In genomic region chr1:115466433-115466832, GRCh38 we compare ENCODE assay signal across 19 cellular contexts.
DNase-seq lines count a peak whose midpoint lies in the region; ATAC-seq, FAIRE-seq and TF ChIP-seq lines count a peak whose summit lies in the region.
"Had no signal": no experiment of that assay in that cellular context is flagged by ENCODE, and none has a peak within 500 bp of the region (broad histone marks: within the 10 kb centered on the region; RNA-seq: fewer than 3 reads in every experiment).

No MANE protein-coding gene starts in this region.

- peak; percentile 11 for TF ChIP-seq CTCF in epithelial cell of esophagus (IDR thresholded peaks at IDR 0.05; ENCODE audit: insufficient read depth, low read depth, low read length, missing control alignments)
- TF ChIP-seq CTCF in pancreas (IDR thresholded peaks at IDR 0.05), result no peak

- no peak overlapping the region for H3K4me2 ChIP-seq in trophoblast cell (ENCODE audit: low read length)
- H3K4me2 ChIP-seq: KMS-11 had no signal

- FAIRE-seq in pancreas (lab: Jason Lieb, UNC), result no peak
- FAIRE-seq: endothelial cell of umbilical vein had no signal

- H3K14ac ChIP-seq in trophoblast cell (ENCODE audit: low read length), result peak overlapping the region; percentile 2

- H3K23ac ChIP-seq in trophoblast cell (ENCODE audit: low read length), result no peak overlapping the region

- no peak overlapping the region for H4K12ac ChIP-seq in trophoblast cell (ENCODE audit: low read depth, low read length)

- no peak overlapping the region for H3K4ac ChIP-seq in trophoblast cell (ENCODE audit: low read depth, low read length)

- H2BK12ac ChIP-seq in trophoblast cell (ENCODE audit: low read length), result peak overlapping the region; percentile 33

- H3K27ac ChIP-seq in trophoblast cell (ENCODE audit: low read depth, low read length), result no peak overlapping the region
- H3K27ac ChIP-seq in pancreas, result no peak overlapping the region
- H3K27ac ChIP-seq: heart right ventricle, KMS-11, upper lobe of left lung had no signal

- H3K9ac ChIP-seq in trophoblast cell (ENCODE audit: low read length), result no peak overlapping the region
- H3K9ac ChIP-seq: KMS-11 had no signal

- peak; percentile 26 for DNase-seq in DMS53 (lab: John Stamatoyannopoulos, UW)
- no peak for DNase-seq in DMS53 treated with DMSO at 0.1 percent for 48 hours (lab: John Stamatoyannopoulos, UW; ENCODE audit: unreplicated experiment)
- peak; percentile 21 for DNase-seq in M059J (ENCODE audit: low read depth)
- DNase-seq in epithelial cell of esophagus (ENCODE audit: low read depth), result no peak
- no peak for DNase-seq in trophoblast cell
- no peak for DNase-seq in pancreas
- DNase-seq: 8988T; activated naive CD8-positive, alpha-beta T cell treated with anti-CD3 and anti-CD28 coated beads, Interleukin-2, amount 10 ng/mL, durations not matched to agents 7 days and 5 days; cerebellar nuclear complex; heart right ventricle; naive thymus-derived CD8-positive, alpha-beta T cell; NCI-H345; retina; stimulated activated CD4-positive, alpha-beta T cell treated with anti-CD3 and anti-CD28 coated beads, Interleukin-4, amount 100 ng/mL, for 24 hours had no signal

- intact Hi-C loops in pancreas (cut with DNase I), result loop anchor here in 2 of 3 donors (5.0 to 10.0 kb wide), 3 partner anchors 192 to 329 kb away; no protein-coding TSS in a partner anchor

- no peak overlapping the region for H2AFZ ChIP-seq in trophoblast cell (ENCODE audit: insufficient read depth, low read length, poor library complexity)

- no peaks in the 10 kb centered on the region for H3K9me3 ChIP-seq in trophoblast cell (ENCODE audit: insufficient read depth, low read depth, low read length)
- H3K9me3 ChIP-seq in pancreas, result no peaks in the 10 kb centered on the region
- H3K9me3 ChIP-seq: heart right ventricle, upper lobe of left lung had no signal

- H2BK120ac ChIP-seq in trophoblast cell (ENCODE audit: insufficient read depth, low read length, poor library complexity), result no peak overlapping the region

- no peaks in the 10 kb centered on the region for H3K27me3 ChIP-seq in trophoblast cell (ENCODE audit: insufficient read depth, low read length)
- H3K27me3 ChIP-seq in pancreas, result no peaks in the 10 kb centered on the region
- H3K27me3 ChIP-seq: upper lobe of left lung had no signal

- H3K36me3 ChIP-seq in trophoblast cell (ENCODE audit: control insufficient read depth in 1 of 2, insufficient read depth in 2 of 2, low read length in 2 of 2), result no peaks in the 10 kb centered on the region
- H3K36me3 ChIP-seq in pancreas, result no peaks in the 10 kb centered on the region
- H3K36me3 ChIP-seq: heart right ventricle, upper lobe of left lung had no signal

- no peak for ATAC-seq in HG03565 (IDR thresholded peaks at IDR 0.05; ENCODE audit: unreplicated experiment)
- no peak for ATAC-seq in pancreas
- ATAC-seq in GM19328 (IDR thresholded peaks at IDR 0.05; ENCODE audit: unreplicated experiment), result no peak
- ATAC-seq: naive thymus-derived CD8-positive, alpha-beta T cell had no signal

- peaks cover 2% of the 10 kb centered on the region for H3K79me1 ChIP-seq in trophoblast cell (ENCODE audit: low read length)

- H4K8ac ChIP-seq in trophoblast cell (ENCODE audit: low read depth, low read length), result no peak overlapping the region

- H3K4me1 ChIP-seq in trophoblast cell (ENCODE audit: control insufficient read depth in 1 of 2, insufficient read depth in 2 of 2, low read length in 2 of 2) (peaks cover 3 to 7% of the 10 kb centered on the region in 2 experiments), pancreas (no peaks in the 10 kb centered on the region)

- H3K18ac ChIP-seq in trophoblast cell (ENCODE audit: low read length), result no peak overlapping the region

- H3K79me2 ChIP-seq in trophoblast cell (ENCODE audit: control insufficient read depth, insufficient read depth, low read length, poor library complexity), result no peaks in the 10 kb centered on the region

- H2AK5ac ChIP-seq in trophoblast cell (ENCODE audit: low read length), result peak overlapping the region; percentile 28

- H2BK5ac ChIP-seq in trophoblast cell (ENCODE audit: low read depth, low read length, poor library complexity), result no peak overlapping the region

- H3K4me3 ChIP-seq in epithelial cell of esophagus (ENCODE audit: low read length) (no peak overlapping the region), trophoblast cell (ENCODE audit: low read depth, low read length) (no peak overlapping the region), pancreas (no peak overlapping the region)
- H3K4me3 ChIP-seq: heart right ventricle, upper lobe of left lung had no signal

- whole genome bisulfite sequencing in trophoblast cell (ENCODE audit: extremely low coverage, insufficient coverage, insufficient read length), result no CpG with 5 or more reads among the region's 3 CpGs
- 85 to 93% methylated on average over 3 of the region's 3 CpGs for WGBS in pancreas, 2 donors

- peak overlapping the region; percentile 30 for H4K91ac ChIP-seq in trophoblast cell (ENCODE audit: low read depth, low read length)

Comparison
In these comparisons a context has a peak if more than half of its experiments do, and no peak if none do; other contexts are left out.
1. DNase-seq: peak in DMS53 (single experiment) and M059J (single experiment); none in DMS53 treated with DMSO at 0.1 percent for 48 hours (single experiment), epithelial cell of esophagus (single experiment), trophoblast cell (0 of 2) and pancreas (0 of 6).